Comparison of ENCODE assay signal across 19 cellular contexts in genomic region chr20:48651960-48652359, GRCh38.
"Had no signal": no experiment of that assay in that cellular context is flagged by ENCODE, and none has a peak within 500 bp of the region (broad histone marks: within the 10 kb centered on the region; RNA-seq: fewer than 3 reads in every experiment).

No MANE protein-coding gene starts in this region.

- H3K9me3 Mint-ChIP-seq: stimulated activated naive B cell treated with anti-CD40 and anti-IgM and Interleukin-4, amounts not matched to agents 10 μg/mL and 1 μg/mL and 100 μg/mL, for 72 hours; stimulated activated naive CD8-positive, alpha-beta T cell treated with anti-CD3 and anti-CD28 coated beads, Interleukin-15, Interleukin-2, amounts not matched to agents 100 ng/mL and 50 ng/mL, for 24 hours had no signal

- H3K27me3 Mint-ChIP-seq: naive thymus-derived CD4-positive, alpha-beta T cell; progenitor cell of endocrine pancreas; stimulated activated naive B cell treated with anti-CD40 and anti-IgM and Interleukin-4, amounts not matched to agents 10 μg/mL and 1 μg/mL and 100 μg/mL, for 72 hours; stimulated activated naive CD8-positive, alpha-beta T cell treated with anti-CD3 and anti-CD28 coated beads, Interleukin-15, Interleukin-2, amounts not matched to agents 100 ng/mL and 50 ng/mL, for 24 hours had no signal

- ATAC-seq: gastrocnemius medialis; left lobe of liver; naive thymus-derived CD4-positive, alpha-beta T cell; pancreas; sciatic nerve; stimulated activated naive B cell treated with anti-CD40 and anti-IgM and Interleukin-4, amounts not matched to agents 10 μg/mL and 1 μg/mL and 100 μg/mL, for 72 hours had no signal

- H3K4me1 Mint-ChIP-seq: naive thymus-derived CD4-positive, alpha-beta T cell; stimulated activated naive B cell treated with anti-CD40 and anti-IgM and Interleukin-4, amounts not matched to agents 10 μg/mL and 1 μg/mL and 100 μg/mL, for 72 hours had no signal

- H3K27ac Mint-ChIP-seq: naive thymus-derived CD4-positive, alpha-beta T cell; progenitor cell of endocrine pancreas; stimulated activated naive CD8-positive, alpha-beta T cell treated with anti-CD3 and anti-CD28 coated beads, Interleukin-15, Interleukin-2, amounts not matched to agents 100 ng/mL and 50 ng/mL, for 24 hours had no signal

- H3K4me3 Mint-ChIP-seq: naive thymus-derived CD4-positive, alpha-beta T cell; stimulated activated naive B cell treated with anti-CD40 and anti-IgM and Interleukin-4, amounts not matched to agents 10 μg/mL and 1 μg/mL and 100 μg/mL, for 72 hours; stimulated activated naive CD8-positive, alpha-beta T cell treated with anti-CD3 and anti-CD28 coated beads, Interleukin-15, Interleukin-2, amounts not matched to agents 100 ng/mL and 50 ng/mL, for 24 hours had no signal

- DNase-seq: cortex of kidney; effector CD4-positive, alpha-beta T cell; gastrocnemius medialis; head of caudate nucleus; mesendoderm; midbrain; naive thymus-derived CD4-positive, alpha-beta T cell; occipital lobe; stimulated activated CD4-positive, alpha-beta T cell treated with anti-CD3 and anti-CD28 coated beads, Interleukin-12 subunit alpha, Interleukin-12 subunit beta, amount 100 ng/mL, for 4 hours; stimulated activated CD4-positive, alpha-beta T cell treated with anti-CD3 and anti-CD28 coated beads, Interleukin-1b, Interleukin-23, amount 100 ng/mL, for 48 hours; stimulated activated CD4-positive, alpha-beta T cell treated with anti-CD3 and anti-CD28 coated beads, Interleukin-4, amount 100 ng/mL, for 1 hour; stimulated activated naive B cell treated with anti-CD40 and anti-IgM and Interleukin-4, amounts not matched to agents 10 μg/mL and 1 μg/mL and 100 μg/mL, for 72 hours; thyroid gland; trophoblast cell had no signal
